Comparison of ENCODE assay signal across 8 cellular contexts in the genomic region with DNA sequence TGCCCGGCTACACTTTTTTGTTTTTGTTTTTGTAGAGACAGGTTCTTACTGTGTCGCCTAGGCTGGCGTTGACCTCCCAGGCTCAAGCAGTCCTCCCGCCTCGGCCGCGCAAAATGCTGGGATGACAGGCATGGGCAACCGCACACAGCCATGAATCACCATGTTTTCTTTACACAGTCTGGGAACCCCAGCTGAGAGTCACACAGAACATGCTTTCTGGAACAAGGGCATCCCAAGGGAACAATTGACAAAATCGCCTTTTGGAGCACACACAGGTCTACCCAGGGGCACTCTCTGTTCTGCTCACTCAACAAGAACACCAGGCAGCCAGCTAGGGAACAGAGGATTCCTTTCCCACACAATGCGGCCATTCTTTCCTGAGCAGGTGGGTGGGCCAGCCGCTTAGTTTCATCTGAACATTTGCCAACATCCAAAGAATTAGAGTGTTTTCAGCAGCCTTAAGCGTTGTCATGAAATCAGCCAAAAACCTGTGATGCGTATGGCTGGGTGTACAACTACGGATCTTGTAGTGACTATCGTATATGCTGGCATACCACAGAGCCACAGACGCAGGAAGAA. TPM values are rescaled to one million over a fixed set of nuclear protein-coding genes. Genes with fewer than 3 reads are reported as not detected.
DNase-seq lines count a peak whose midpoint lies in the region; ATAC-seq and TF ChIP-seq lines count a peak whose summit lies in the region.

No MANE protein-coding gene starts in this region.

- peak overlapping the region in 4 of 7 donors; percentile 4 to 59 (median 52) for H3K4me3 Mint-ChIP-seq in CD8-positive, alpha-beta memory T cell
- peak overlapping the region in 6 of 10 donors; percentile 7 to 63 (median 38) for H3K4me3 Mint-ChIP-seq in naive thymus-derived CD8-positive, alpha-beta T cell

- POLR2A ChIA-PET in CD8-positive, alpha-beta memory T cell (lab: Charles Lee), result no interaction called here
- POLR2A ChIA-PET in naive thymus-derived CD8-positive, alpha-beta T cell (lab: Charles Lee), result interaction anchor here (1.0 kb wide), 1 partner anchor 16 kb away, joined by 3 read pairs; no protein-coding TSS in a partner anchor

- peak overlapping the region in 4 of 8 donors; percentile 50 to 91 (median 70) for H3K27ac Mint-ChIP-seq in CD8-positive, alpha-beta memory T cell
- peak overlapping the region in 8 of 10 donors; percentile 48 to 98 (median 58) for H3K27ac Mint-ChIP-seq in naive thymus-derived CD8-positive, alpha-beta T cell
- peak overlapping the region in 1 of 2 donors; percentile 37 for H3K27ac Mint-ChIP-seq in activated naive CD4-positive, alpha-beta T cell treated with anti-CD3 and anti-CD28 coated beads, Interleukin-2, amount 50 U/mL, for 72 hours

- no peak for ATAC-seq in naive thymus-derived CD8-positive, alpha-beta T cell
- ATAC-seq in HG02840 (IDR thresholded peaks at IDR 0.05; ENCODE audit: low FRiP score, unreplicated experiment), result no peak
- no peak for ATAC-seq in activated naive CD4-positive, alpha-beta T cell treated with anti-CD3 and anti-CD28 coated beads, Interleukin-2, amount 50 U/mL, for 72 hours

- H3K9me3 ChIP-seq in CD8-positive, alpha-beta memory T cell (ENCODE audit: low read length), result no peaks in the 10 kb centered on the region

- intact Hi-C loops in dorsolateral prefrontal cortex (cut with DNase I), result loop anchor here (2.0 to 10.0 kb wide), 2 partner anchors 15 to 323 kb away; partner anchors contain the start of gene PRKX (in 1 of the 2)

- CTCF ChIA-PET in CD8-positive, alpha-beta memory T cell (lab: Charles Lee), result no interaction called here

- H3K36me3 ChIP-seq in CD8-positive, alpha-beta memory T cell (ENCODE audit: insufficient read depth, low read length), result no peaks in the 10 kb centered on the region

- no peaks in the 10 kb centered on the region for H3K9me3 Mint-ChIP-seq in CD8-positive, alpha-beta memory T cell
- H3K9me3 Mint-ChIP-seq in naive thymus-derived CD8-positive, alpha-beta T cell, result no peaks in the 10 kb centered on the region
- H3K9me3 Mint-ChIP-seq in activated naive CD4-positive, alpha-beta T cell treated with anti-CD3 and anti-CD28 coated beads, Interleukin-2, amount 50 U/mL, for 72 hours, result no peaks in the 10 kb centered on the region

- H3K4me3 ChIP-seq in CD8-positive, alpha-beta memory T cell (ENCODE audit: low read length), result no peak overlapping the region
- peak overlapping the region in 19 of 59 donors; percentile 2 to 47 (median 23) for H3K4me3 ChIP-seq in dorsolateral prefrontal cortex

- H3K27me3 ChIP-seq in CD8-positive, alpha-beta memory T cell (ENCODE audit: insufficient read depth, low read length, poor library complexity, severe bottlenecking), result no peaks in the 10 kb centered on the region
- peaks cover 0 to 4% (median 0%) of the 10 kb centered on the region in 45 donors for H3K27me3 ChIP-seq in dorsolateral prefrontal cortex

- no peak for DNase-seq in CD8-positive, alpha-beta memory T cell
- peak; percentile 59 for DNase-seq in NCI-H146 treated with DMSO at 0.1 percent for 48 hours (lab: John Stamatoyannopoulos, UW; ENCODE audit: unreplicated experiment)
- DNase-seq in dorsolateral prefrontal cortex, result peak in 7 of 10 donors; percentile 21 to 71 (median 51)
- no peak for DNase-seq in naive thymus-derived CD8-positive, alpha-beta T cell
- no peak for DNase-seq in activated naive CD4-positive, alpha-beta T cell treated with anti-CD3 and anti-CD28 coated beads, Interleukin-2, amount 50 U/mL, for 72 hours (ENCODE audit: low spot score in 2 of 2)
- DNase-seq in SHP77 (lab: John Stamatoyannopoulos, UW), result no peak
- no peak for DNase-seq in NCI-H774 (lab: John Stamatoyannopoulos, UW)

- H3K27me3 Mint-ChIP-seq in CD8-positive, alpha-beta memory T cell, result no peaks in the 10 kb centered on the region
- H3K27me3 Mint-ChIP-seq in naive thymus-derived CD8-positive, alpha-beta T cell, result no peaks in the 10 kb centered on the region

- peaks cover 0 to 11% (median 8%) of the 10 kb centered on the region in 3 donors for H3K36me3 Mint-ChIP-seq in CD8-positive, alpha-beta memory T cell
- H3K36me3 Mint-ChIP-seq in naive thymus-derived CD8-positive, alpha-beta T cell, result no peaks in the 10 kb centered on the region
- H3K36me3 Mint-ChIP-seq in activated naive CD4-positive, alpha-beta T cell treated with anti-CD3 and anti-CD28 coated beads, Interleukin-2, amount 50 U/mL, for 72 hours, result peaks cover 4 to 11% of the 10 kb centered on the region in 2 donors

- TF ChIP-seq CTCF in dorsolateral prefrontal cortex (IDR thresholded peaks at IDR 0.05 in 54 of 56, conservative IDR thresholded peaks at IDR 0.05 in 2 of 56; ENCODE audit: low read depth in 1 of 56, partially characterized antibody in 56 of 56), result no peak

- peaks cover 4% of the 10 kb centered on the region for H3K4me1 ChIP-seq in CD8-positive, alpha-beta memory T cell (ENCODE audit: insufficient read depth, low read length)

- H3K27ac ChIP-seq in CD8-positive, alpha-beta memory T cell (ENCODE audit: low read depth, low read length), result no peak overlapping the region
- H3K27ac ChIP-seq in dorsolateral prefrontal cortex, result peak overlapping the region in 53 of 59 donors; percentile 0 to 89 (median 74)

- peaks cover 58 to 77% (median 70%) of the 10 kb centered on the region in 3 donors for H3K4me1 Mint-ChIP-seq in CD8-positive, alpha-beta memory T cell
- H3K4me1 Mint-ChIP-seq in naive thymus-derived CD8-positive, alpha-beta T cell, result peaks cover 11 to 74% (median 57%) of the 10 kb centered on the region in 4 donors

RNA-seq across cellular contexts. Expression of gene PRKX, which starts 15.7 kb away (rescaled TPM):
- total RNA-seq in CD8-positive, alpha-beta memory T cell, result 10 to 100 TPM; 41.9 to 45.9 TPM
- 79.4 TPM for polyA plus RNA-seq in CD8-positive, alpha-beta memory T cell
- 10 to 100 TPM in 96 of 120 experiments, 1 to 10 TPM in 24; 5.5 to 38.7 (median 13.9) TPM for total RNA-seq in dorsolateral prefrontal cortex
- total RNA-seq in naive thymus-derived CD8-positive, alpha-beta T cell, result 10 to 100 TPM; 32.2 to 38.8 TPM
- polyA plus RNA-seq in naive thymus-derived CD8-positive, alpha-beta T cell, result 10 to 100 TPM; 30.9 to 46.7 (median 45.9) TPM
- 10 to 100 TPM; 49.0 to 74.4 TPM for total RNA-seq in activated naive CD4-positive, alpha-beta T cell treated with anti-CD3 and anti-CD28 coated beads, Interleukin-2, amount 50 U/mL, for 72 hours

Comparison
In these comparisons a context has a peak if more than half of its experiments do, and no peak if none do; other contexts are left out.
1. DNase-seq: peak in NCI-H146 treated with DMSO at 0.1 percent for 48 hours (single experiment) and dorsolateral prefrontal cortex (7 of 10); none in CD8-positive, alpha-beta memory T cell (0 of 5), naive thymus-derived CD8-positive, alpha-beta T cell (0 of 10), activated naive CD4-positive, alpha-beta T cell treated with anti-CD3 and anti-CD28 coated beads, Interleukin-2, amount 50 U/mL, for 72 hours (0 of 2), SHP77 (0 of 2) and NCI-H774 (single experiment).